ENCODE assay signal across 9 cellular contexts in genomic region chr17:18025596-18026407, GRCh38. TPM values are rescaled to one million over a fixed set of nuclear protein-coding genes. Genes with fewer than 3 reads are reported as not detected.
DNase-seq lines count a peak whose midpoint lies in the region; ATAC-seq, FAIRE-seq and TF ChIP-seq lines count a peak whose summit lies in the region.
"Had no signal": no experiment of that assay in that cellular context is flagged by ENCODE, and none has a peak within 500 bp of the region (broad histone marks: within the 10 kb centered on the region; RNA-seq: fewer than 3 reads in every experiment).

No MANE protein-coding gene starts in this region.

- ATAC-seq in GM19023 (IDR thresholded peaks at IDR 0.05; ENCODE audit: unreplicated experiment) (peak; percentile 64), HG02623 (IDR thresholded peaks at IDR 0.05; ENCODE audit: unreplicated experiment) (no peak), GM21528 (IDR thresholded peaks at IDR 0.05; ENCODE audit: low FRiP score, unreplicated experiment) (no peak)

- TF ChIP-seq CTCF in fibroblast of the aortic adventitia (IDR thresholded peaks at IDR 0.05; ENCODE audit: insufficient read depth, low read length), result no peak

- FAIRE-seq in RCC 7860 (lab: Jason Lieb, UNC), result no peak

- DNase-seq in AG08395 (ENCODE audit: low spot score) (peak; percentile 80), RKO (ENCODE audit: low spot score) (peak; percentile 63), fibroblast of the aortic adventitia (ENCODE audit: low read depth) (peak; percentile 30), RCC 7860 (ENCODE audit: low spot score) (no peak), iPS-NIHi11 (ENCODE audit: low spot score) (no peak)
- DNase-seq: GDM1 had no signal

- no peak overlapping the region for H3K4me3 ChIP-seq in fibroblast of the aortic adventitia (ENCODE audit: low read depth, low read length)

RNA-seq across cellular contexts. Expression of gene ATPAF2, which starts 13.2 kb away (rescaled TPM):
- 17.8 and 43.4 TPM in 2 replicates for total RNA-seq in fibroblast of the aortic adventitia (ENCODE audit: low replicate concordance)

RNA-seq across cellular contexts. Expression of gene GID4, which starts 13.4 kb away (rescaled TPM):
- 5.5 and 7.8 TPM in 2 replicates for total RNA-seq in fibroblast of the aortic adventitia (ENCODE audit: low replicate concordance)

RNA-seq across cellular contexts. Expression of gene DRC3, which starts 53.1 kb away (rescaled TPM):
- 0.74 and 1.8 TPM in 2 replicates for total RNA-seq in fibroblast of the aortic adventitia (ENCODE audit: low replicate concordance)

RNA-seq across cellular contexts. Expression of gene TOM1L2, which starts 53.6 kb away (rescaled TPM):
- 27.2 and 40.3 TPM in 2 replicates for total RNA-seq in fibroblast of the aortic adventitia (ENCODE audit: low replicate concordance)

Comparison
In these comparisons a context has a peak if more than half of its experiments do, and no peak if none do; other contexts are left out.
1. DNase-seq: peak in AG08395 (single experiment), RKO (single experiment) and fibroblast of the aortic adventitia (single experiment); none in RCC 7860 (single experiment) and iPS-NIHi11 (single experiment).